13 cellular contexts compared by ENCODE assay signal in the genomic region with DNA sequence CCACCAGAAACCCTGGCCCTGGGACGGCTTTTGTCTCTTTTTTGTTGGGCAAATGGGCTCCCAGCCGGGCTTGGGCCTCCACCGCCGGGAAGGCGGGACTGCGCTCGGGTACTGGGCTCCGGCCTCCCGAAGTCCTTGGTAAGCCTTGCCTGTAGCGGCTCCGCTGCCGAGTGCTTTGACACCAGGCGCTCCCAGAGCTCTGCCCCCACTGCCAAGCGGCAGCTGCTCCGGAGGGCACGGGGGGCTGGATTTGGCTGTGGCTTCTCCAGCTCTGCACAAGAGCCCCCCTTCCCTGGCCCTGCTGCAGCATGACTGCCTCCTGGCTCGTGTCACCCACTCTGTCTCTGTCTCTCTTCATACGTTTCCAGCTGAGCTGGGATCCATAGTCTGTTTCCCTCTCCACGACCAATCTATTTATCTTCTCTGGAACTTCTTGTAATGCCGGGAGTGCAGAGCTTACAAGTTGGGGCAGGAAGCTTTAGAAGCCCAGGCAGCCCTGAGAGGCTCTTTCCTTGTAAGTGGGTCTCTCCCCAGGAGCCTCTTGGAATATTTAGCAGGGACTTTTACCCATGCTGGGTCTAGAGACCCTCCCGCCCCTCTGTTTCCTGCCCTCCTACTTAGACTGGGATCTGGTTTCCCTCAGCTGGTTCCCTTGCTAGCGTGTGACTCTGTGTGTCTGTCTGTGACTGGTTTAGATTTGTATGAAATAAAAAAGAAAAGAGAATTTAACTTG.
DNase-seq lines count a peak whose midpoint lies in the region; ATAC-seq and TF ChIP-seq lines count a peak whose summit lies in the region.
"Had no signal": no experiment of that assay in that cellular context is flagged by ENCODE, and none has a peak within 500 bp of the region (broad histone marks: within the 10 kb centered on the region; RNA-seq: fewer than 3 reads in every experiment).

No MANE protein-coding gene starts in this region.

- DNase-seq in cardiac muscle cell (ENCODE audit: low read depth in 1 of 2, low spot score in 1 of 2), result peak in 1 of 2 donors; percentile 75
- no peak for DNase-seq in right atrium auricular region (ENCODE audit: low spot score)
- no peak for DNase-seq in adrenal gland
- DNase-seq in mesendoderm, result peak; percentile 43
- DNase-seq in progenitor cell of endocrine pancreas (ENCODE audit: low spot score, unreplicated experiment), result no peak
- no peak for DNase-seq in NOMO-1 (lab: John Stamatoyannopoulos, UW; ENCODE audit: unreplicated experiment in 2 of 2)
- no peak for DNase-seq in lower leg skin (ENCODE audit: low spot score in 2 of 2)
- DNase-seq: activated CD8-positive, alpha-beta memory T cell treated with anti-CD3 and anti-CD28 coated beads, Interleukin-2, amount 10 ng/mL, durations not matched to agents 7 days and 5 days; natural killer cell; NCI-H526 treated with DMSO at 0.1 percent for 48 hours; small intestine had no signal

- TF ChIP-seq POLR2A in adrenal gland (IDR thresholded peaks at IDR 0.05), result no peak
- no peak for TF ChIP-seq POLR2A in lower leg skin (IDR thresholded peaks at IDR 0.05)

- no peak overlapping the region for H2AK5ac ChIP-seq in mesendoderm (ENCODE audit: low read length)

- H3K9me3 ChIP-seq in cardiac muscle cell (ENCODE audit: low read depth) (no peaks in the 10 kb centered on the region), right atrium auricular region (peaks cover 0 to 3% of the 10 kb centered on the region in 2 donors), adrenal gland (replicated peaks in 1 of 3) (no peaks in the 10 kb centered on the region)

- no peaks in the 10 kb centered on the region for H3K9me3 Mint-ChIP-seq in progenitor cell of endocrine pancreas (ENCODE audit: low read depth)
- H3K9me3 Mint-ChIP-seq: natural killer cell had no signal

- H3K79me2 ChIP-seq in mesendoderm (ENCODE audit: control insufficient read depth, insufficient read depth, low read length), result no peaks in the 10 kb centered on the region

- no peak overlapping the region for H3K4ac ChIP-seq in mesendoderm (ENCODE audit: low read depth, low read length)

- H3K79me1 ChIP-seq in mesendoderm (ENCODE audit: low read length), result peaks cover 1% of the 10 kb centered on the region

- no peak overlapping the region for H3K27ac Mint-ChIP-seq in progenitor cell of endocrine pancreas
- H3K27ac Mint-ChIP-seq: activated CD8-positive, alpha-beta memory T cell treated with anti-CD3 and anti-CD28 coated beads, Interleukin-2, amount 10 ng/mL, durations not matched to agents 7 days and 5 days; natural killer cell had no signal

- no peaks in the 10 kb centered on the region for H3K36me3 Mint-ChIP-seq in progenitor cell of endocrine pancreas (ENCODE audit: insufficient read depth)
- H3K36me3 Mint-ChIP-seq: activated CD8-positive, alpha-beta memory T cell treated with anti-CD3 and anti-CD28 coated beads, Interleukin-2, amount 10 ng/mL, durations not matched to agents 7 days and 5 days; natural killer cell had no signal

- no peak overlapping the region for H3K18ac ChIP-seq in mesendoderm (ENCODE audit: low read length)

- intact Hi-C loops in adrenal gland (cut with DNase I), result no loop called here
- intact Hi-C loops in lower leg skin (cut with DNase I; ENCODE audit: low total_unique reads), result no loop called here

- TF ChIP-seq CTCF in cardiac muscle cell (IDR thresholded peaks at IDR 0.05; ENCODE audit: low read depth, low read length), result no peak
- no peak for TF ChIP-seq CTCF in right atrium auricular region (IDR thresholded peaks at IDR 0.05)
- no peak for TF ChIP-seq CTCF in adrenal gland (IDR thresholded peaks at IDR 0.05)
- no peak for TF ChIP-seq CTCF in progenitor cell of endocrine pancreas (IDR thresholded peaks at IDR 0.05; ENCODE audit: unreplicated experiment)
- TF ChIP-seq CTCF in lower leg skin (IDR thresholded peaks at IDR 0.05), result no peak

- no peak overlapping the region for H2BK15ac ChIP-seq in mesendoderm (replicated peaks; ENCODE audit: low read depth)

- peak overlapping the region; percentile 72 for H3K27ac ChIP-seq in cardiac muscle cell
- peak overlapping the region in 1 of 2 donors; percentile 21 for H3K27ac ChIP-seq in right atrium auricular region
- H3K27ac ChIP-seq in adrenal gland, result peak overlapping the region in 3 of 5 donors; percentile 26 to 63 (median 29)
- H3K27ac ChIP-seq in mesendoderm (ENCODE audit: low read depth, low read length), result peak overlapping the region; percentile 21

- no peak overlapping the region for H3K23ac ChIP-seq in mesendoderm (ENCODE audit: low read length)

- peaks cover 8% of the 10 kb centered on the region for H3K4me1 Mint-ChIP-seq in progenitor cell of endocrine pancreas (ENCODE audit: low read depth)
- H3K4me1 Mint-ChIP-seq: activated CD8-positive, alpha-beta memory T cell treated with anti-CD3 and anti-CD28 coated beads, Interleukin-2, amount 10 ng/mL, durations not matched to agents 7 days and 5 days; natural killer cell had no signal

- WGBS in adrenal gland, 4 donors, result 71 to 83% (median 79%) methylated on average over 21 to 22 of the region's 22 CpGs
- no CpG with 5 or more reads among the region's 22 CpGs for WGBS in mesendoderm (ENCODE audit: extremely low coverage, insufficient coverage, low lambda C conversion rate)
- WGBS in lower leg skin, 2 donors, result 30 to 61% methylated on average over 16 to 22 of the region's 22 CpGs

- H4K5ac ChIP-seq in mesendoderm (ENCODE audit: low read length), result no peak overlapping the region

- H3K4me3 ChIP-seq in cardiac muscle cell (no peak overlapping the region), right atrium auricular region (no peak overlapping the region), adrenal gland (no peak overlapping the region), mesendoderm (ENCODE audit: low read length) (no peak overlapping the region), lower leg skin (ENCODE audit: low read depth, poor library complexity, severe bottlenecking) (no peak overlapping the region)
- H3K4me3 ChIP-seq: coronary artery had no signal

- H3K4me3 Mint-ChIP-seq in progenitor cell of endocrine pancreas (ENCODE audit: low read depth), result no peak overlapping the region
- H3K4me3 Mint-ChIP-seq: activated CD8-positive, alpha-beta memory T cell treated with anti-CD3 and anti-CD28 coated beads, Interleukin-2, amount 10 ng/mL, durations not matched to agents 7 days and 5 days; natural killer cell had no signal

- peak overlapping the region; percentile 44 for H3K9ac ChIP-seq in mesendoderm (ENCODE audit: low read length)

- H3K27me3 ChIP-seq in cardiac muscle cell, result no peaks in the 10 kb centered on the region
- H3K27me3 ChIP-seq in right atrium auricular region, result no peaks in the 10 kb centered on the region
- H3K27me3 ChIP-seq in adrenal gland, result no peaks in the 10 kb centered on the region
- H3K27me3 ChIP-seq in mesendoderm (ENCODE audit: insufficient read depth, low read length, poor library complexity), result no peaks in the 10 kb centered on the region

- ATAC-seq in GM19395 (IDR thresholded peaks at IDR 0.05; ENCODE audit: unreplicated experiment), result no peak
- ATAC-seq: activated CD8-positive, alpha-beta memory T cell treated with anti-CD3 and anti-CD28 coated beads, Interleukin-2, amount 10 ng/mL, durations not matched to agents 7 days and 5 days; natural killer cell had no signal

- no peak overlapping the region for H2BK120ac ChIP-seq in mesendoderm (ENCODE audit: low read depth, low read length)

- peaks cover 13% of the 10 kb centered on the region for H3K27me3 Mint-ChIP-seq in progenitor cell of endocrine pancreas
- H3K27me3 Mint-ChIP-seq: activated CD8-positive, alpha-beta memory T cell treated with anti-CD3 and anti-CD28 coated beads, Interleukin-2, amount 10 ng/mL, durations not matched to agents 7 days and 5 days had no signal

- H4K8ac ChIP-seq in mesendoderm (ENCODE audit: low read depth, low read length), result no peak overlapping the region

- H3K4me1 ChIP-seq in cardiac muscle cell (ENCODE audit: low read depth) (peaks cover 18% of the 10 kb centered on the region), right atrium auricular region (peaks cover 0 to 44% of the 10 kb centered on the region in 2 donors), adrenal gland (replicated peaks in 1 of 2) (peaks cover 22 to 56% of the 10 kb centered on the region in 2 donors), mesendoderm (ENCODE audit: control insufficient read depth, low read depth, low read length) (peaks cover 9% of the 10 kb centered on the region)

- no peak overlapping the region for H3K56ac ChIP-seq in mesendoderm (ENCODE audit: low read length)

- H3K36me3 ChIP-seq in cardiac muscle cell (no peaks in the 10 kb centered on the region), right atrium auricular region (no peaks in the 10 kb centered on the region), adrenal gland (replicated peaks in 1 of 2) (no peaks in the 10 kb centered on the region), mesendoderm (ENCODE audit: control insufficient read depth, insufficient read depth, low read length) (no peaks in the 10 kb centered on the region)

- H2BK5ac ChIP-seq in mesendoderm (ENCODE audit: low read length), result no peak overlapping the region

- H3K4me2 ChIP-seq in mesendoderm (ENCODE audit: low read length), result no peak overlapping the region
